Comparison of ENCODE assay signal across 1 cellular context in the genomic region with DNA sequence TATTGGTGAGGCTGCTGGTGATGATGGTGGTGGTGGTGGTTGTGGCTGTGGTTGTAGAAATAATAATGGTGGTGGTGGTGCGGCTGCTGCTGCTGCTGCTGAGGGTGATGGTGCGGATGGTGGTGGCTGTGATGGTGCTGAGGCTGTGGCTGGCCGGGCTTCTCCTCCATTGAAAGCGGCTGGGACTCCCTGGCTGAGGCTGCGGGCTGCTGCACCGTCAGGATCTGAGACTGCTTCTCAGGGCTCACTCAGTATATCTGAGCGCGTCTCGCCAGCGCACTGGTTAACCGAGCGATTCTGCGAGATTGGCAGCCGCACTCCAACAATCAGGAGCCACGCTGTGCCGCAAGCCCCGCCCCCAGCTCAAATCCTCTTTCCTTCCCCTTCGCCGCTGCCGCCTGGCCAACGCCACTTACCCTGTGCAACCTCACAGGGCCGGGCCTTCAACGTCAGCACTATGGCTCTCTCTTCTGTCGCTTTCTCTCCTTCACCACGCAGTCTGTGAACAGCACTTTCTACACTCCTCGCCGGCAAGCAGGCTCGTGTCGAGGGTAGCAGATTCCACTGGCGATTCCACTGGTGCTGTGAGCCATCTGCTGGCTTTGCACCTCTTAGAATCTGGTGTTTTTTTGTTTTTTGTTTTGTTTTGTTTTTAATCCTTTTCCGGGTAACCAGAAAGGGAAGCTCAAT.
TF ChIP-seq lines count a peak whose summit lies in the region.

NUFIP2 (minus strand) TSS at position 259 of the 690 bp plus-strand sequence; CDS start at position 170, 89 bp downstream.

TF ChIP-seq in HepG2, 621 proteins besides CTCF, POLR2A, EP300 and RAD21 (continued from another document and continues in another):
- TF ChIP-seq ZBTB39 (CRISPR knock-in tag; IDR thresholded peaks at IDR 0.05): peak; percentile 79; the same call in 1 of the 2 replicates
- peak; percentile 85 for TF ChIP-seq KLF12 (CRISPR knock-in tag; IDR thresholded peaks at IDR 0.05; ENCODE audit: borderline replicate concordance)
- 0 out of 2 replicates have a peak, but pooled peaks have one; percentile 28 for TF ChIP-seq RCOR2 (CRISPR knock-in tag; IDR thresholded peaks at IDR 0.05)
- no peak for TF ChIP-seq HNRNPUL1 (IDR thresholded peaks at IDR 0.05; ENCODE audit: low read depth, low read length)
- no peak for TF ChIP-seq ZNF234 (CRISPR knock-in tag; conservative IDR thresholded peaks at IDR 0.05)
- no peak for TF ChIP-seq AGO1 (IDR thresholded peaks at IDR 0.05; ENCODE audit: low read depth, low read length, poor library complexity, severe bottlenecking)
- TF ChIP-seq RELA (CRISPR knock-in tag; IDR thresholded peaks at IDR 0.05): no peak
- no peak for TF ChIP-seq ZC3H4 (CRISPR knock-in tag; IDR thresholded peaks at IDR 0.05; ENCODE audit: borderline replicate concordance)
- TF ChIP-seq CBX1 (IDR thresholded peaks at IDR 0.05; ENCODE audit: low read depth): peak; percentile 88
- TF ChIP-seq LBX2 (CRISPR knock-in tag; IDR thresholded peaks at IDR 0.05; ENCODE audit: borderline replicate concordance): 0 out of 2 replicates have a peak, but pooled peaks have one; percentile 47
- no peak for TF ChIP-seq ZNF496 (CRISPR knock-in tag; IDR thresholded peaks at IDR 0.05; ENCODE audit: insufficient replicate concordance)
- no peak; the same call in 1 of the 2 replicates for TF ChIP-seq ZNF12 (CRISPR knock-in tag; IDR thresholded peaks at IDR 0.05)
- TF ChIP-seq, protein P1, sequence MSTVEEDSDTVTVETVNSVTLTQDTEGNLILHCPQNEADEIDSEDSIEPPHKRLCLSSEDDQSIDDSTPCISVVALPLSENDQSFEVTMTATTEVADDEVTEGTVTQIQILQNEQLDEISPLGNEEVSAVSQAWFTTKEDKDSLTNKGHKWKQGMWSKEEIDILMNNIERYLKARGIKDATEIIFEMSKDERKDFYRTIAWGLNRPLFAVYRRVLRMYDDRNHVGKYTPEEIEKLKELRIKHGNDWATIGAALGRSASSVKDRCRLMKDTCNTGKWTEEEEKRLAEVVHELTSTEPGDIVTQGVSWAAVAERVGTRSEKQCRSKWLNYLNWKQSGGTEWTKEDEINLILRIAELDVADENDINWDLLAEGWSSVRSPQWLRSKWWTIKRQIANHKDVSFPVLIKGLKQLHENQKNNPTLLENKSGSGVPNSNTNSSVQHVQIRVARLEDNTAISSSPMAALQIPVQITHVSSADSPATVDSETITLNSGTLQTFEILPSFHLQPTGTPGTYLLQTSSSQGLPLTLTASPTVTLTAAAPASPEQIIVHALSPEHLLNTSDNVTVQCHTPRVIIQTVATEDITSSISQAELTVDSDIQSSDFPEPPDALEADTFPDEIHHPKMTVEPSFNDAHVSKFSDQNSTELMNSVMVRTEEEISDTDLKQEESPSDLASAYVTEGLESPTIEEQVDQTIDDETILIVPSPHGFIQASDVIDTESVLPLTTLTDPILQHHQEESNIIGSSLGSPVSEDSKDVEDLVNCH (CRISPR knock-in tag; IDR thresholded peaks at IDR 0.05): no peak
- TF ChIP-seq BHLHE40 (IDR thresholded peaks at IDR 0.05; ENCODE audit: low read length): no peak; the same call in 1 of the 2 replicates
- no peak for TF ChIP-seq RFX5 (IDR thresholded peaks at IDR 0.05; ENCODE audit: low read depth, low read length)
- TF ChIP-seq ZNF460 (CRISPR knock-in tag; IDR thresholded peaks at IDR 0.05; ENCODE audit: borderline replicate concordance): no peak
- peak; percentile 84 for TF ChIP-seq GMEB1 (CRISPR knock-in tag; IDR thresholded peaks at IDR 0.05; ENCODE audit: borderline replicate concordance)
- TF ChIP-seq ZBTB25 (CRISPR knock-in tag; IDR thresholded peaks at IDR 0.05): peak; percentile 85; the same call in 1 of the 2 replicates
- TF ChIP-seq MLXIP (CRISPR knock-in tag; IDR thresholded peaks at IDR 0.05; ENCODE audit: borderline replicate concordance): no peak
- TF ChIP-seq CCDC6 (CRISPR knock-in tag; IDR thresholded peaks at IDR 0.05): peak; percentile 73; the same call in 1 of the 2 replicates
- TF ChIP-seq TFDP1 (CRISPR knock-in tag; IDR thresholded peaks at IDR 0.05; ENCODE audit: borderline replicate concordance): no peak; the same call in 1 of the 2 replicates
- TF ChIP-seq ZNF205 (CRISPR knock-in tag; IDR thresholded peaks at IDR 0.05): peak; percentile 28; the same call in 1 of the 2 replicates
- TF ChIP-seq HIC2 (CRISPR knock-in tag; IDR thresholded peaks at IDR 0.05; ENCODE audit: low read depth): no peak; the same call in 1 of the 2 replicates
- no peak for TF ChIP-seq ZNF550 (CRISPR knock-in tag; IDR thresholded peaks at IDR 0.05; ENCODE audit: borderline replicate concordance)
- no peak for TF ChIP-seq ZNF629 (CRISPR knock-in tag; conservative IDR thresholded peaks at IDR 0.05)
- TF ChIP-seq SAFB2 (CRISPR knock-in tag; IDR thresholded peaks at IDR 0.05; ENCODE audit: borderline replicate concordance, low read depth): no peak
- TF ChIP-seq ASH2L (IDR thresholded peaks at IDR 0.05; ENCODE audit: insufficient read length, low read depth, low read length): peak; percentile 72
- TF ChIP-seq ZNF317 (CRISPR knock-in tag; IDR thresholded peaks at IDR 0.05): no peak
- TF ChIP-seq ZSCAN21 (CRISPR knock-in tag; IDR thresholded peaks at IDR 0.05; ENCODE audit: borderline replicate concordance): peak; percentile 82; the same call in 1 of the 2 replicates
- peak; percentile 76 for TF ChIP-seq RXRA (CRISPR knock-in tag; IDR thresholded peaks at IDR 0.05)
- TF ChIP-seq ZNF20 (CRISPR knock-in tag; IDR thresholded peaks at IDR 0.05): no peak
- peak; percentile 91 for TF ChIP-seq ELF3 (CRISPR knock-in tag; IDR thresholded peaks at IDR 0.05)
- peak; percentile 59; the same call in 1 of the 2 replicates for TF ChIP-seq XBP1 (CRISPR knock-in tag; IDR thresholded peaks at IDR 0.05)
- peak; percentile 64 for TF ChIP-seq HDAC1 (CRISPR knock-in tag; IDR thresholded peaks at IDR 0.05)
- no peak for TF ChIP-seq ZNF577 (CRISPR knock-in tag; IDR thresholded peaks at IDR 0.05; ENCODE audit: borderline replicate concordance, low read depth)
- TF ChIP-seq ZNF607 (CRISPR knock-in tag; IDR thresholded peaks at IDR 0.05; ENCODE audit: borderline replicate concordance): 0 out of 2 replicates have a peak, but pooled peaks have one; percentile 60
- no peak for TF ChIP-seq SETDB1 (CRISPR knock-in tag; IDR thresholded peaks at IDR 0.05; ENCODE audit: borderline replicate concordance)
- no peak for TF ChIP-seq NFE2L2 (IDR thresholded peaks at IDR 0.05; ENCODE audit: low read length)
- 0 out of 2 replicates have a peak, but pooled peaks have one; percentile 36 for TF ChIP-seq ZFP1 (CRISPR knock-in tag; IDR thresholded peaks at IDR 0.05)
- TF ChIP-seq, protein P2, sequence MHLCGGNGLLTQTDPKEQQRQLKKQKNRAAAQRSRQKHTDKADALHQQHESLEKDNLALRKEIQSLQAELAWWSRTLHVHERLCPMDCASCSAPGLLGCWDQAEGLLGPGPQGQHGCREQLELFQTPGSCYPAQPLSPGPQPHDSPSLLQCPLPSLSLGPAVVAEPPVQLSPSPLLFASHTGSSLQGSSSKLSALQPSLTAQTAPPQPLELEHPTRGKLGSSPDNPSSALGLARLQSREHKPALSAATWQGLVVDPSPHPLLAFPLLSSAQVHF (CRISPR knock-in tag; IDR thresholded peaks at IDR 0.05): no peak
- 0 out of 2 replicates have a peak, but pooled peaks have one; percentile 46 for TF ChIP-seq NFE2L1 (CRISPR knock-in tag; IDR thresholded peaks at IDR 0.05; ENCODE audit: borderline replicate concordance)
